Comparison of ENCODE assay signal across 1 cellular context in genomic region chr11:74398244-74399159, GRCh38.
A peak's percentile ranks its signal among the peaks of the same experiment; 100 is the strongest.
TF ChIP-seq lines count a peak whose summit lies in the region.

PGM2L1 (minus strand) TSS chr11:74398433; CDS start chr11:74398161, 272 bp downstream.

TF ChIP-seq in HEK293, 187 proteins besides CTCF, POLR2A, EP300 and RAD21 (continued from another document and continues in another):
- TF ChIP-seq ATF2 (tag by site-specific recombination; IDR thresholded peaks at IDR 0.05; ENCODE audit: low read depth), result no peak
- no peak for TF ChIP-seq ZNF488 (tag by site-specific recombination; IDR thresholded peaks at IDR 0.05)
- TF ChIP-seq ZNF274 (IDR thresholded peaks at IDR 0.05; ENCODE audit: low read length), result no peak
- no peak for TF ChIP-seq ZNF274 (tag by site-specific recombination; IDR thresholded peaks at IDR 0.05; ENCODE audit: borderline replicate concordance)
- no peak for TF ChIP-seq ZNF529 (tag by site-specific recombination; IDR thresholded peaks at IDR 0.05; ENCODE audit: insufficient replicate concordance)
- 0 out of 2 replicates have a peak, but pooled peaks have one; percentile 16 for TF ChIP-seq ZNF391 (tag by site-specific recombination; IDR thresholded peaks at IDR 0.05; ENCODE audit: borderline replicate concordance, low read depth)
- no peak for TF ChIP-seq ZNF280D (tag by site-specific recombination; IDR thresholded peaks at IDR 0.05)
- TF ChIP-seq ZNF658 (tag by site-specific recombination; IDR thresholded peaks at IDR 0.05), result no peak
- TF ChIP-seq ZNF514 (tag by site-specific recombination; IDR thresholded peaks at IDR 0.05), result no peak
- TF ChIP-seq ZBTB26 (tag by site-specific recombination; optimal IDR thresholded peaks at IDR 0.05), result peak; percentile 94
- TF ChIP-seq ZNF791 (tag by site-specific recombination; IDR thresholded peaks at IDR 0.05), result no peak
- 0 out of 2 replicates have a peak, but pooled peaks have one; percentile 59 for TF ChIP-seq KLF10 (tag by site-specific recombination; IDR thresholded peaks at IDR 0.05)
- TF ChIP-seq SP3 (tag by site-specific recombination; IDR thresholded peaks at IDR 0.05), result peak; percentile 91
- no peak; the same call in 1 of the 2 replicates for TF ChIP-seq KLF7 (tag by site-specific recombination; IDR thresholded peaks at IDR 0.05; ENCODE audit: borderline replicate concordance)
- no peak for TF ChIP-seq ZNF248 (tag by site-specific recombination; IDR thresholded peaks at IDR 0.05)
- no peak for TF ChIP-seq ZNF398 (tag by site-specific recombination; IDR thresholded peaks at IDR 0.05)
- no peak for TF ChIP-seq ZNF341 (tag by site-specific recombination; IDR thresholded peaks at IDR 0.05; ENCODE audit: low read depth)
- no peak for TF ChIP-seq GLI4 (tag by site-specific recombination; IDR thresholded peaks at IDR 0.05)
- no peak for TF ChIP-seq PRDM1 (tag by site-specific recombination; IDR thresholded peaks at IDR 0.05)
- no peak for TF ChIP-seq ZNF362 (tag by site-specific recombination; IDR thresholded peaks at IDR 0.05)
- no peak for TF ChIP-seq ZBTB6 (tag by site-specific recombination; IDR thresholded peaks at IDR 0.05)
- TF ChIP-seq ZNF26 (tag by site-specific recombination; IDR thresholded peaks at IDR 0.05), result no peak
- TF ChIP-seq ZNF768 (tag by site-specific recombination; IDR thresholded peaks at IDR 0.05), result peak; percentile 32; the same call in 1 of the 2 replicates
- TF ChIP-seq BCL11B (tag by site-specific recombination; IDR thresholded peaks at IDR 0.05; ENCODE audit: low read depth), result no peak
- TF ChIP-seq ZNF184 (tag by site-specific recombination; IDR thresholded peaks at IDR 0.05), result no peak
- TF ChIP-seq ZNF677 (tag by site-specific recombination; IDR thresholded peaks at IDR 0.05), result no peak
- TF ChIP-seq INSM2 (tag by site-specific recombination; IDR thresholded peaks at IDR 0.05), result no peak
- TF ChIP-seq ZNF560 (tag by site-specific recombination; IDR thresholded peaks at IDR 0.05; ENCODE audit: borderline replicate concordance), result no peak
- no peak for TF ChIP-seq ZNF157 (tag by site-specific recombination; IDR thresholded peaks at IDR 0.05)
- TF ChIP-seq ZNF843 (tag by site-specific recombination; IDR thresholded peaks at IDR 0.05), result no peak
- TF ChIP-seq REPIN1 (tag by site-specific recombination; IDR thresholded peaks at IDR 0.05; ENCODE audit: low read depth), result no peak
- peak; percentile 73; the same call in 1 of the 2 replicates for TF ChIP-seq ZNF610 (tag by site-specific recombination; IDR thresholded peaks at IDR 0.05; ENCODE audit: borderline replicate concordance)
- peak; percentile 79 for TF ChIP-seq KLF8 (tag by site-specific recombination; IDR thresholded peaks at IDR 0.05)
- TF ChIP-seq ZSCAN4 (tag by site-specific recombination; IDR thresholded peaks at IDR 0.05), result no peak
- no peak for TF ChIP-seq ZNF426 (tag by site-specific recombination; IDR thresholded peaks at IDR 0.05)
- TF ChIP-seq ZNF704 (tag by site-specific recombination; IDR thresholded peaks at IDR 0.05), result no peak
- TF ChIP-seq ZNF133 (tag by site-specific recombination; IDR thresholded peaks at IDR 0.05), result no peak
- TF ChIP-seq ZNF311 (tag by site-specific recombination; IDR thresholded peaks at IDR 0.05; ENCODE audit: borderline replicate concordance), result no peak
- TF ChIP-seq ZBTB48 (tag by site-specific recombination; IDR thresholded peaks at IDR 0.05), result peak; percentile 98
